Comparison of ENCODE assay signal across 20 cellular contexts in the genomic region with DNA sequence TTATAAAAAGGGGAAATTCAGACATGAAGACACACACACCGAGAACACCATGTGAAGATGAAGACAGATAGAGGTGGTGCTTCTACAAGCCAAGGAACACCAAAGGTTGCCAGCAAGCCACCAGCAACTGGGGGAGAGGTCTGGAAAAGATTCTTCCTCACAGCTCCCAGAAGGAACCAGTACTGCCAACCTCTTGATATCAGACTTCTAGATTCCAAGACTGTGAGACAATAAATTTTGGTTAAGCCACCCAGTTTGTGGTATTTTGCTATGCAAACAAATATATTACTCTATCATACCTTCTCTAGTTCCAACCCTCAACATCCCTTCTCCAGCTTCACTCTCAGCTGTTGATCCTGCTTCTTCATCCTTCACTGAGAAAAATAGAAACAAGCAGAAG.
DNase-seq lines count a peak whose midpoint lies in the region; ATAC-seq, FAIRE-seq and TF ChIP-seq lines count a peak whose summit lies in the region.
"Had no signal": no experiment of that assay in that cellular context is flagged by ENCODE, and none has a peak within 500 bp of the region (broad histone marks: within the 10 kb centered on the region; RNA-seq: fewer than 3 reads in every experiment).

No MANE protein-coding gene starts in this region.

- no peak for FAIRE-seq in D721Med (lab: Jason Lieb, UNC)

- H3K4me3 ChIP-seq in AG10803 (ENCODE audit: low read length) = no peak overlapping the region
- no peak overlapping the region for H3K4me3 ChIP-seq in HAP-1
- H3K4me3 ChIP-seq: BLaER1 had no signal

- H3K36me3 ChIP-seq in HAP-1 (replicated peaks) = no peaks in the 10 kb centered on the region
- H3K36me3 ChIP-seq: BLaER1 had no signal

- in situ Hi-C loops in HAP-1 (cut with MboI; ENCODE audit: low sequenced_read_pairs) = no loop called here

- H3K9me3 ChIP-seq in HAP-1 = no peaks in the 10 kb centered on the region

- no peak for TF ChIP-seq CTCF in AG10803 (conservative IDR thresholded peaks at IDR 0.05; ENCODE audit: low read length)
- TF ChIP-seq CTCF in D721Med (IDR thresholded peaks at IDR 0.05; ENCODE audit: insufficient read depth, missing control alignments) = no peak

- no peaks in the 10 kb centered on the region for H3K27me3 ChIP-seq in HAP-1 (ENCODE audit: low read depth)
- H3K27me3 ChIP-seq: BLaER1 had no signal

- DNase-seq in AG10803 (ENCODE audit: low read depth) (peak; percentile 66), H4 (ENCODE audit: low spot score) (peak; percentile 6), astrocyte of the hippocampus (ENCODE audit: low read depth, low spot score) (peak; percentile 4), glomerular visceral epithelial cell (ENCODE audit: extremely low spot score) (peak; percentile 3), D721Med (ENCODE audit: insufficient read length, low spot score) (no peak), HAP-1 (ENCODE audit: low spot score in 2 of 2) (no peak)
- DNase-seq: Calu3; CD4-positive, alpha-beta memory T cell; DMS53; HCEC 1CT; NCI-H1105; NCI-H1694; NCI-H2227 treated with DMSO at 0.1 percent for 48 hours; NCI-H524; PC-3; RPMI8226; SHP77 treated with DMSO at 0.1 percent for 48 hours had no signal

- no peaks in the 10 kb centered on the region for H3K4me1 ChIP-seq in HAP-1
- H3K4me1 ChIP-seq: BLaER1 had no signal

- no peak for ATAC-seq in GM21737 (IDR thresholded peaks at IDR 0.05; ENCODE audit: unreplicated experiment)
- ATAC-seq: PC-3, SK-N-SH treated with all-trans-retinoic acid at 6 μM for 48 hours had no signal

Comparison
In these comparisons a context has a peak if more than half of its experiments do, and no peak if none do; other contexts are left out.
1. DNase-seq: peak in AG10803 (single experiment), H4 (single experiment), astrocyte of the hippocampus (single experiment) and glomerular visceral epithelial cell (single experiment); none in D721Med (single experiment) and HAP-1 (0 of 2).